ENCODE assay signal across 1 cellular context in the genomic region with DNA sequence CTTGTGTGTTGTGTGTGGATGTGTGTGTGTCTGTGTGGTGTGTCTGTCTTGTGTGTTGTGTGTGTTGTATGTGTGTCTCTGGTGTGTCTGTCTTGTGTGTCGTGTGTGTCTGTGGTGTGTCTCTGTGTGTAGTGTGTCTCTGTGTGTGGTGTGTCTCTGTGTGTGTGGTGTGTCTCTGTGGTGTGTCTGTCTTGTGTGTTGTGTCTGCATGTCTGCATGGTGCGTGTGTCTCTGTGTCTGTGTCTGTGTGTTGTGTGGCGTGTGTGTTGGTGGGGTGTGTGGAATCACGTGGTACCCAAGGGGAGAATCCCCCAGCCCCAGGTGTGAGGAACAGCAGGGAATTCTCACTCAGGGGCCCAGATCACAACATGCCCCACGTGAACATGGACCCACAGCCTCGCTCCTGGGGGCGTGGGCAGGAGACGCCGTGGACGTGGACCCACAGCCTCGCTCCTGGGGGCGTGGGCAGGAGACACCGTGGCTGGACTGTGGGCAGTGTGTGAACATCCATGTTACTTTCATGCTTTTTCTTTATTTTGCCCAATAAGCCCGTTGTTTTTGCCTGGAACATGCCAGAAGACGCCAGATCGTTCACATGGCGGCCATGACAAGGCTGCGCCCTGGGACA.
TF ChIP-seq lines count a peak whose summit lies in the region.

No MANE protein-coding gene starts in this region.

TF ChIP-seq in K562, 482 proteins besides CTCF, POLR2A, EP300 and RAD21 (continued from another document):
- no peak for TF ChIP-seq ZBTB40 (IDR thresholded peaks at IDR 0.05)
- no peak for TF ChIP-seq ZBTB40 (CRISPR knock-in tag; IDR thresholded peaks at IDR 0.05)
- TF ChIP-seq ZNF384 (IDR thresholded peaks at IDR 0.05; ENCODE audit: low read depth, low read length) = no peak
- TF ChIP-seq HNRNPUL1 (IDR thresholded peaks at IDR 0.05; ENCODE audit: low read length) = no peak
- no peak for TF ChIP-seq ZSCAN32 (CRISPR knock-in tag; IDR thresholded peaks at IDR 0.05)
- no peak for TF ChIP-seq SIN3B (IDR thresholded peaks at IDR 0.05; ENCODE audit: low read depth)
- TF ChIP-seq ATF3 (IDR thresholded peaks at IDR 0.05) = no peak
- no peak for TF ChIP-seq ATF3 (CRISPR knock-in tag; conservative IDR thresholded peaks at IDR 0.05)
- TF ChIP-seq ZKSCAN3 (CRISPR knock-in tag; IDR thresholded peaks at IDR 0.05) = no peak
- TF ChIP-seq TFE3 (CRISPR knock-in tag; IDR thresholded peaks at IDR 0.05) = peak; percentile 18
- no peak for TF ChIP-seq ZNF79 (CRISPR knock-in tag; IDR thresholded peaks at IDR 0.05; ENCODE audit: low read depth)
- TF ChIP-seq, protein P1, sequence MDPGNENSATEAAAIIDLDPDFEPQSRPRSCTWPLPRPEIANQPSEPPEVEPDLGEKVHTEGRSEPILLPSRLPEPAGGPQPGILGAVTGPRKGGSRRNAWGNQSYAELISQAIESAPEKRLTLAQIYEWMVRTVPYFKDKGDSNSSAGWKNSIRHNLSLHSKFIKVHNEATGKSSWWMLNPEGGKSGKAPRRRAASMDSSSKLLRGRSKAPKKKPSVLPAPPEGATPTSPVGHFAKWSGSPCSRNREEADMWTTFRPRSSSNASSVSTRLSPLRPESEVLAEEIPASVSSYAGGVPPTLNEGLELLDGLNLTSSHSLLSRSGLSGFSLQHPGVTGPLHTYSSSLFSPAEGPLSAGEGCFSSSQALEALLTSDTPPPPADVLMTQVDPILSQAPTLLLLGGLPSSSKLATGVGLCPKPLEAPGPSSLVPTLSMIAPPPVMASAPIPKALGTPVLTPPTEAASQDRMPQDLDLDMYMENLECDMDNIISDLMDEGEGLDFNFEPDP (CRISPR knock-in tag; IDR thresholded peaks at IDR 0.05) = no peak
- TF ChIP-seq ESRRB (CRISPR knock-in tag; IDR thresholded peaks at IDR 0.05; ENCODE audit: borderline replicate concordance) = no peak
- TF ChIP-seq ZBTB17 (CRISPR knock-in tag; IDR thresholded peaks at IDR 0.05) = no peak
